In the genomic region with DNA sequence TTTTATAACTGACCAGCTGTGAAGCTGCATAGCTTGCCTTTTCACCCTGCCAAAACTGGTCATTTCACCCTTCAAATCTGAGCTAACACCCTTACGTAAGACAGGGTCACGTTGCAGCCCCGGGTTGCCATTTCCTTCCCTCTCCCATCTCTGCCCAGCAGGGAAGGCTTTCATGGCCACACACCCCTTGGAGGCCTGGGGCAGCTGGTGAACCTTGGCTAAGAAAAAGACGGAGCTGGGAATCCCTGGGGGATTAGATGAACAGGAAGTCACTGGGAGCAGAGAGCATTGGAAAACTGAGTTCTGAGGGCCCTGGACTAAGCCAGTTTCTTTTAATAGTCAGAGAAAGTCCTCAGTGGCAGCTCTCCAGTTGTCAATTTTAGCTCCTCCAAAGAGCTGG, we compare ENCODE assay signal across 11 cellular contexts.
DNase-seq lines count a peak whose midpoint lies in the region; ATAC-seq and TF ChIP-seq lines count a peak whose summit lies in the region.
"Had no signal": no experiment of that assay in that cellular context is flagged by ENCODE, and none has a peak within 500 bp of the region (broad histone marks: within the 10 kb centered on the region; RNA-seq: fewer than 3 reads in every experiment).

No MANE protein-coding gene starts in this region.

- H4K5ac ChIP-seq in mesendoderm (ENCODE audit: low read length) = no peak overlapping the region

- H3K4me2 ChIP-seq in mesendoderm (ENCODE audit: low read length) = no peak overlapping the region

- WGBS in mesendoderm (ENCODE audit: extremely low coverage, insufficient coverage, low lambda C conversion rate) = no CpG with 5 or more reads among the region's 4 CpGs
- 39 to 60% methylated on average over 4 of the region's 4 CpGs for WGBS in transverse colon (ENCODE audit: low coverage in 1 of 2), 2 donors

- H3K27me3 ChIP-seq in mesendoderm (ENCODE audit: insufficient read depth, low read length, poor library complexity) (no peaks in the 10 kb centered on the region), transverse colon (no peaks in the 10 kb centered on the region)
- H3K27me3 ChIP-seq: colonic mucosa had no signal

- in situ Hi-C loops in transverse colon (cut with MboI; ENCODE audit: low pct_ligation_motif_present in 1 of 4, low pct_unique_long_range_greater_than_20kb in 1 of 4, low sequenced_read_pairs in 3 of 4) = no loop called here

- H3K27ac ChIP-seq in mesendoderm (ENCODE audit: low read depth, low read length) (no peak overlapping the region), transverse colon (peak overlapping the region; percentile 8 to 68 (median 64))
- H3K27ac ChIP-seq: colonic mucosa had no signal

- no peak for TF ChIP-seq POLR2A in transverse colon (IDR thresholded peaks at IDR 0.05)

- no peak for TF ChIP-seq CTCF in transverse colon (IDR thresholded peaks at IDR 0.05)

- H2BK15ac ChIP-seq in mesendoderm (replicated peaks; ENCODE audit: low read depth) = no peak overlapping the region

- H3K79me1 ChIP-seq in mesendoderm (ENCODE audit: low read length) = no peaks in the 10 kb centered on the region

- H3K4me1 ChIP-seq in mesendoderm (ENCODE audit: control insufficient read depth, low read depth, low read length) (peaks cover 2% of the 10 kb centered on the region), transverse colon (peaks cover 0 to 12% (median 3%) of the 10 kb centered on the region in 4 donors)
- H3K4me1 ChIP-seq: colonic mucosa had no signal

- H3K9me3 ChIP-seq in transverse colon = no peaks in the 10 kb centered on the region
- H3K9me3 ChIP-seq: colonic mucosa had no signal

- no peak overlapping the region for H3K23ac ChIP-seq in mesendoderm (ENCODE audit: low read length)

- TF ChIP-seq EP300 in transverse colon (IDR thresholded peaks at IDR 0.05; ENCODE audit: low read depth) = no peak

- H3K4me3 ChIP-seq in mesendoderm (ENCODE audit: low read length) (no peak overlapping the region), transverse colon (no peak overlapping the region)
- H3K4me3 ChIP-seq: colonic mucosa had no signal

- no peaks in the 10 kb centered on the region for H3K79me2 ChIP-seq in mesendoderm (ENCODE audit: control insufficient read depth, insufficient read depth, low read length)

- H4K8ac ChIP-seq in mesendoderm (ENCODE audit: low read depth, low read length) = no peak overlapping the region

- no peak overlapping the region for H2AK5ac ChIP-seq in mesendoderm (ENCODE audit: low read length)

- no peaks in the 10 kb centered on the region for H3K36me3 ChIP-seq in mesendoderm (ENCODE audit: control insufficient read depth, insufficient read depth, low read length)
- no peaks in the 10 kb centered on the region for H3K36me3 ChIP-seq in transverse colon
- H3K36me3 ChIP-seq: colonic mucosa had no signal

- no peak overlapping the region for H3K56ac ChIP-seq in mesendoderm (ENCODE audit: low read length)

- ATAC-seq in GM18907 (IDR thresholded peaks at IDR 0.05; ENCODE audit: unreplicated experiment) (no peak), HG03196 (IDR thresholded peaks at IDR 0.05; ENCODE audit: unreplicated experiment) (no peak)

- DNase-seq in DMS153 (lab: John Stamatoyannopoulos, UW) = peak; percentile 5
- no peak for DNase-seq in DMS153 treated with DMSO at 0.1 percent for 48 hours (lab: John Stamatoyannopoulos, UW; ENCODE audit: unreplicated experiment)
- DNase-seq in fibroblast of gingiva (ENCODE audit: low read depth) = peak; percentile 89
- DNase-seq in mesendoderm = peak; percentile 55
- DNase-seq in transverse colon = no peak
- DNase-seq in T-helper 9 cell = no peak
- DNase-seq: colonic mucosa, GDM1, NCI-H510A had no signal

- no peak overlapping the region for H3K18ac ChIP-seq in mesendoderm (ENCODE audit: low read length)

- intact Hi-C loops in transverse colon (cut with DNase I; ENCODE audit: low total_unique reads) = no loop called here

- no peak overlapping the region for H2BK120ac ChIP-seq in mesendoderm (ENCODE audit: low read depth, low read length)

- no peak overlapping the region for H3K9ac ChIP-seq in mesendoderm (ENCODE audit: low read length)

- H3K4ac ChIP-seq in mesendoderm (ENCODE audit: low read depth, low read length) = no peak overlapping the region

- H2BK5ac ChIP-seq in mesendoderm (ENCODE audit: low read length) = no peak overlapping the region

Comparison
In these comparisons a context has a peak if more than half of its experiments do, and no peak if none do; other contexts are left out.
1. DNase-seq: peak in DMS153 (single experiment), fibroblast of gingiva (single experiment) and mesendoderm (single experiment); none in DMS153 treated with DMSO at 0.1 percent for 48 hours (single experiment), transverse colon (single experiment) and T-helper 9 cell (single experiment).